In genomic region chr3:2765002-2765579, GRCh38 we compare ENCODE assay signal across 7 cellular contexts.
A peak's percentile ranks its signal among the peaks of the same experiment; 100 is the strongest.
DNase-seq lines count a peak whose midpoint lies in the region; ATAC-seq lines count a peak whose summit lies in the region.

No MANE protein-coding gene starts in this region.

- no peaks in the 10 kb centered on the region for H3K27me3 Mint-ChIP-seq in T-helper 2 cell treated with Interferon-gamma antibody and Interleukin-4, amounts not matched to agents 5 μg/mL and 100 μg/mL, for 36 hours (ENCODE audit: low read depth)

- H3K4ac ChIP-seq in mesendoderm (ENCODE audit: low read depth, low read length) = no peak overlapping the region

- H3K23ac ChIP-seq in mesendoderm (ENCODE audit: low read length) = no peak overlapping the region

- H3K9me3 Mint-ChIP-seq in T-helper 2 cell treated with Interferon-gamma antibody and Interleukin-4, amounts not matched to agents 5 μg/mL and 100 μg/mL, for 36 hours = no peaks in the 10 kb centered on the region

- H3K9ac ChIP-seq in mesendoderm (ENCODE audit: low read length) = no peak overlapping the region

- H3K27ac ChIP-seq in mesendoderm (ENCODE audit: low read depth, low read length) = no peak overlapping the region

- H3K4me3 ChIP-seq in mesendoderm (ENCODE audit: low read length) = no peak overlapping the region

- no peak overlapping the region for H3K27ac Mint-ChIP-seq in T-helper 2 cell treated with Interferon-gamma antibody and Interleukin-4, amounts not matched to agents 5 μg/mL and 100 μg/mL, for 36 hours

- DNase-seq in NCI-H82 (lab: John Stamatoyannopoulos, UW) (peak; percentile 67), mesendoderm (peak; percentile 76), Ammon's horn (ENCODE audit: low spot score) (no peak), glomerular visceral epithelial cell (ENCODE audit: extremely low spot score) (no peak)
- no peak for DNase-seq in T-helper 2 cell treated with Interferon-gamma antibody and Interleukin-4, amounts not matched to agents 5 μg/mL and 100 μg/mL, for 36 hours (ENCODE audit: low spot score)

- H3K56ac ChIP-seq in mesendoderm (ENCODE audit: low read length) = no peak overlapping the region

- H3K4me1 ChIP-seq in mesendoderm (ENCODE audit: control insufficient read depth, low read depth, low read length) = no peaks in the 10 kb centered on the region

- no peaks in the 10 kb centered on the region for H3K79me1 ChIP-seq in mesendoderm (ENCODE audit: low read length)

- H3K36me3 ChIP-seq in mesendoderm (ENCODE audit: control insufficient read depth, insufficient read depth, low read length) = no peaks in the 10 kb centered on the region

- H3K36me3 Mint-ChIP-seq in T-helper 2 cell treated with Interferon-gamma antibody and Interleukin-4, amounts not matched to agents 5 μg/mL and 100 μg/mL, for 36 hours (ENCODE audit: low read depth) = no peaks in the 10 kb centered on the region

- H2BK15ac ChIP-seq in mesendoderm (replicated peaks; ENCODE audit: low read depth) = no peak overlapping the region

- no peak overlapping the region for H4K8ac ChIP-seq in mesendoderm (ENCODE audit: low read depth, low read length)

- H3K79me2 ChIP-seq in mesendoderm (ENCODE audit: control insufficient read depth, insufficient read depth, low read length) = no peaks in the 10 kb centered on the region

- no peak overlapping the region for H3K18ac ChIP-seq in mesendoderm (ENCODE audit: low read length)

- no peak overlapping the region for H3K4me3 Mint-ChIP-seq in T-helper 2 cell treated with Interferon-gamma antibody and Interleukin-4, amounts not matched to agents 5 μg/mL and 100 μg/mL, for 36 hours

- peak; percentile 87 for ATAC-seq in GM18907 (IDR thresholded peaks at IDR 0.05; ENCODE audit: unreplicated experiment)
- peak; percentile 73 for ATAC-seq in HG03095 (IDR thresholded peaks at IDR 0.05; ENCODE audit: unreplicated experiment)

- H3K4me1 Mint-ChIP-seq in T-helper 2 cell treated with Interferon-gamma antibody and Interleukin-4, amounts not matched to agents 5 μg/mL and 100 μg/mL, for 36 hours (ENCODE audit: low read depth) = peaks cover 2% of the 10 kb centered on the region

- H4K5ac ChIP-seq in mesendoderm (ENCODE audit: low read length) = no peak overlapping the region

- no peak overlapping the region for H2BK5ac ChIP-seq in mesendoderm (ENCODE audit: low read length)

- no peak overlapping the region for H2BK120ac ChIP-seq in mesendoderm (ENCODE audit: low read depth, low read length)

- no peak overlapping the region for H3K4me2 ChIP-seq in mesendoderm (ENCODE audit: low read length)

- no CpG with 5 or more reads among the region's 9 CpGs for WGBS in mesendoderm (ENCODE audit: extremely low coverage, insufficient coverage, low lambda C conversion rate)

- H2AK5ac ChIP-seq in mesendoderm (ENCODE audit: low read length) = no peak overlapping the region

- H3K27me3 ChIP-seq in mesendoderm (ENCODE audit: insufficient read depth, low read length, poor library complexity) = no peaks in the 10 kb centered on the region

Comparison
In these comparisons a context has a peak if more than half of its experiments do, and no peak if none do; other contexts are left out.
1. DNase-seq: peak in NCI-H82 (single experiment) and mesendoderm (single experiment); none in T-helper 2 cell treated with Interferon-gamma antibody and Interleukin-4, amounts not matched to agents 5 μg/mL and 100 μg/mL, for 36 hours (single experiment), Ammon's horn (single experiment) and glomerular visceral epithelial cell (single experiment).